1 cellular context compared by ENCODE assay signal in the genomic region with DNA sequence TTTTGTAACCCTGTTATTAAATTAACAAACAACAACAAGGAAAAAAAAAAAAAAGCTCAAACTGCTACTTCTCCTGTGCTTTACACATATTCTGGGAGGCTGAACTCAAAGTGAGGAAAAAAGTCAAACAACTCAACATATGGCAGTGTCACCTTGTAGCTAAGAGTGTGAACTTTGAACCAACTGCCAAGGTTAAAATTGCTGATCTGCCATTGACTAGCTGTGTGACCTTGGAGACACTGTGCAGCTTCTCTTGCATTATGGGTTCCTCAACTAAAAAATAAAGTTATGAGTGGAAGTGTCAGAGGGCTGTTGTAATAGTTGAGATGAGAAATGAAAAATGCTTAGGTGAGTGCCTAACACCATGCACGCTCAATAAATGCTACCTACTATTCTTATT.
TF ChIP-seq lines count a peak whose summit lies in the region.

No MANE protein-coding gene starts in this region.

TF ChIP-seq in GM12878, 131 proteins besides CTCF, POLR2A, EP300 and RAD21 (continued from another document):
- TF ChIP-seq, protein P1, sequence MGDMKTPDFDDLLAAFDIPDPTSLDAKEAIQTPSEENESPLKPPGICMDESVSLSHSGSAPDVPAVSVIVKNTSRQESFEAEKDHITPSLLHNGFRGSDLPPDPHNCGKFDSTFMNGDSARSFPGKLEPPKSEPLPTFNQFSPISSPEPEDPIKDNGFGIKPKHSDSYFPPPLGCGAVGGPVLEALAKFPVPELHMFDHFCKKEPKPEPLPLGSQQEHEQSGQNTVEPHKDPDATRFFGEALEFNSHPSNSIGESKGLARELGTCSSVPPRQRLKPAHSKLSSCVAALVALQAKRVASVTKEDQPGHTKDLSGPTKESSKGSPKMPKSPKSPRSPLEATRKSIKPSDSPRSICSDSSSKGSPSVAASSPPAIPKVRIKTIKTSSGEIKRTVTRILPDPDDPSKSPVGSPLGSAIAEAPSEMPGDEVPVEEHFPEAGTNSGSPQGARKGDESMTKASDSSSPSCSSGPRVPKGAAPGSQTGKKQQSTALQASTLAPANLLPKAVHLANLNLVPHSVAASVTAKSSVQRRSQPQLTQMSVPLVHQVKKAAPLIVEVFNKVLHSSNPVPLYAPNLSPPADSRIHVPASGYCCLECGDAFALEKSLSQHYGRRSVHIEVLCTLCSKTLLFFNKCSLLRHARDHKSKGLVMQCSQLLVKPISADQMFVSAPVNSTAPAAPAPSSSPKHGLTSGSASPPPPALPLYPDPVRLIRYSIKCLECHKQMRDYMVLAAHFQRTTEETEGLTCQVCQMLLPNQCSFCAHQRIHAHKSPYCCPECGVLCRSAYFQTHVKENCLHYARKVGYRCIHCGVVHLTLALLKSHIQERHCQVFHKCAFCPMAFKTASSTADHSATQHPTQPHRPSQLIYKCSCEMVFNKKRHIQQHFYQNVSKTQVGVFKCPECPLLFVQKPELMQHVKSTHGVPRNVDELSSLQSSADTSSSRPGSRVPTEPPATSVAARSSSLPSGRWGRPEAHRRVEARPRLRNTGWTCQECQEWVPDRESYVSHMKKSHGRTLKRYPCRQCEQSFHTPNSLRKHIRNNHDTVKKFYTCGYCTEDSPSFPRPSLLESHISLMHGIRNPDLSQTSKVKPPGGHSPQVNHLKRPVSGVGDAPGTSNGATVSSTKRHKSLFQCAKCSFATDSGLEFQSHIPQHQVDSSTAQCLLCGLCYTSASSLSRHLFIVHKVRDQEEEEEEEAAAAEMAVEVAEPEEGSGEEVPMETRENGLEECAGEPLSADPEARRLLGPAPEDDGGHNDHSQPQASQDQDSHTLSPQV (IDR thresholded peaks at IDR 0.05): no peak
TF ChIP-seq in GM12878: peak in this region for 1.
